In the genomic region with DNA sequence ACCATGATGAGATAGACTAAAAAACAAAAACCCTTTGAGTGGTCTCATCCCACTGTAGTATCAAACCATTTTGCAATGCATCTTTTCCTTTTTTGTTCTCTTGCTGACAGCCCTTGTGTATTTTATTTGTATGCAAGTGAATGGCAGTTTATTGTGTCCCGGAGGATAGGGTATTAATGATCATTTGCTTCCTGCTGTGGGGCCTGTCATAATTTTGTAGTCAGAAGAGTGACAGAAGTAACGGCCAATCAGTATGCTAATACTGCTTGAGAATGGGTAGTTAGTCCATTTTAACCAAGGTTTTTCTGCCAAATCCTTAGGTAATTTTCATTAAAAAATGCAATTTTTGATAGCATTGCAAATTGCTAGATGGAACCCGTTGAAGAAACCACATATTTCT, we compare ENCODE assay signal across 28 cellular contexts.
"Had no signal": no experiment of that assay in that cellular context is flagged by ENCODE, and none has a peak within 500 bp of the region (broad histone marks: within the 10 kb centered on the region; RNA-seq: fewer than 3 reads in every experiment).

No MANE protein-coding gene starts in this region.

- H3K27ac ChIP-seq: ascending aorta, brain microvascular endothelial cell, gastroesophageal sphincter, hepatocyte, pancreas, prostate gland, skin epidermis, thoracic aorta had no signal

- H3K4me3 ChIP-seq: ascending aorta, gastroesophageal sphincter, hepatocyte, pancreas, prostate gland, skin epidermis, thoracic aorta had no signal

- DNase-seq: activated CD4-positive, alpha-beta memory T cell treated with anti-CD3 and anti-CD28 coated beads, Interleukin-2, amount 10 ng/mL, durations not matched to agents 7 days and 5 days; activated CD4-positive, alpha-beta T cell treated with anti-CD3 and anti-CD28 coated beads for 1 hour; activated CD4-positive, alpha-beta T cell treated with anti-CD3 and anti-CD28 coated beads, Interleukin-2, amount 10 ng/mL, durations not matched to agents 7 days and 5 days; activated CD8-positive, alpha-beta memory T cell treated with anti-CD3 and anti-CD28 coated beads, Interleukin-2, amount 50 U/mL, for 48 hours; activated gamma-delta T cell; activated naive CD4-positive, alpha-beta T cell treated with anti-CD3 and anti-CD28 coated beads, Interleukin-2, amount 10 ng/mL, durations not matched to agents 7 days and 5 days; activated naive CD8-positive, alpha-beta T cell treated with anti-CD3 and anti-CD28 coated beads, Interleukin-2, amount 10 ng/mL, durations not matched to agents 7 days and 5 days; activated T-cell treated with anti-CD3 and anti-CD28 coated beads, Interleukin-2, amount 50 U/mL, for 24 hours; brain microvascular endothelial cell; cortex of kidney; effector memory CD8-positive, alpha-beta T cell; erythroblast; left cardiac atrium; left ventricle myocardium superior; naive B cell; nucleus accumbens; pancreas; retina; stimulated activated CD4-positive, alpha-beta T cell treated with anti-CD3 and anti-CD28 coated beads, Interleukin-12 subunit alpha, Interleukin-12 subunit beta, amount 100 ng/mL, for 4 hours; stimulated activated CD4-positive, alpha-beta T cell treated with anti-CD3 and anti-CD28 coated beads, Interleukin-4, amount 100 ng/mL, for 1 hour; stimulated activated naive CD8-positive, alpha-beta T cell treated with anti-CD3 and anti-CD28 coated beads, Interleukin-15, Interleukin-2, amounts not matched to agents 100 U/mL and 50 U/mL, for 24 hours; trophoblast cell had no signal
